Comparison of ENCODE assay signal across 8 cellular contexts in the genomic region with DNA sequence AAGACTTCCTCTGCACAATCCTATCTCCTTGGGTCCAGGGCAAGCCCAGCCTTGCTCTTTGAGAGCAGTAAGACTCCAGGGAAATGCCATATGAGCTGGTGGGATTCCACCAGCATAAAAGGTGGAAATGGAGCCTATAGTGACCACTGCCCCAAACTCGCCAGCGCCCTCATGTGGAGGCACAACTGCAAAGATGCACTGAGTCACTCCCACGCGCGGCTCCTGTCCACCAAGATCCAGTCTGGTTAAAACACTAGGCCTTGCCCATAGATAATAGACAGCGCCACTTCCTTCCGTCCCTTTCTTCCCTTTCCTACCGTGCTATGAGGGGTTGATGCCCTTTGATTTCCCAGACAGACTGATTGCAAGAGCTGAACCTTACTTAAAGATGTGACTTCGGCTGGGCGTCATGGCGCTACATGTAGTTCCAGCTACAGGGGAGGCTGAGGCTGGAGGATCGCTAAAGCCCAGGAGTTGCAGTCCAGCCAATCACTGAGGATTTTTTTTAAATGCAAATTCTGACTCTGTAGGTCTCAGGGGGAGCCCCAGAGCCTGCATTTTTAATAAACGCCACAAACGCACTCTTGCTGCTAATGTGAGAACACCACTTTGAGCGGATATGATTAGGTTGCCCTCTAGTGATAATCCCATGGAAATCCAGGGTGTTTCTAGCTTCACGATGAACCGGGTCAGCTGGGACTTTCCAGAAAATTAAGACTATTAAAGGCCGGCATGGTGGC.
DNase-seq lines count a peak whose midpoint lies in the region; ATAC-seq and TF ChIP-seq lines count a peak whose summit lies in the region.

No MANE protein-coding gene starts in this region.

- no peaks in the 10 kb centered on the region for H3K27me3 ChIP-seq in Caco-2 (replicated peaks; ENCODE audit: control insufficient read depth, insufficient read depth, low read length)
- H3K27me3 ChIP-seq in HCT116 (ENCODE audit: insufficient read depth, low read length), result no peaks in the 10 kb centered on the region
- no peaks in the 10 kb centered on the region for H3K27me3 ChIP-seq in SJSA1 (replicated peaks)
- H3K27me3 ChIP-seq in smooth muscle cell (ENCODE audit: low read depth), result no peaks in the 10 kb centered on the region

- peaks cover 11% of the 10 kb centered on the region for H3K36me3 Mint-ChIP-seq in Caco-2 (ENCODE audit: insufficient read depth, unreplicated experiment)
- no peaks in the 10 kb centered on the region for H3K36me3 Mint-ChIP-seq in activated T-helper 1 cell treated with anti-CD3 and anti-CD28 coated beads, Interleukin-12 subunit alpha, Interleukin-12 subunit beta, Interleukin-2, Interleukin-4 antibody, amounts not matched to agents 30 ng/mL and 10 ng/mL and 1 ng/mL, durations not matched to agents 14 hours and 24 hours and 36 hours (ENCODE audit: low read depth)

- no peaks in the 10 kb centered on the region for H3K9me3 Mint-ChIP-seq in Caco-2 (ENCODE audit: unreplicated experiment)
- no peaks in the 10 kb centered on the region for H3K9me3 Mint-ChIP-seq in activated T-helper 1 cell treated with anti-CD3 and anti-CD28 coated beads, Interleukin-12 subunit alpha, Interleukin-12 subunit beta, Interleukin-2, Interleukin-4 antibody, amounts not matched to agents 30 ng/mL and 10 ng/mL and 1 ng/mL, durations not matched to agents 14 hours and 24 hours and 36 hours

- TF ChIP-seq POLR2A in HCT116 (IDR thresholded peaks at IDR 0.05; ENCODE audit: borderline replicate concordance, extremely low read depth, insufficient read depth, insufficient read length), result no peak

- H2AFZ ChIP-seq in HCT116 (ENCODE audit: low read depth, low read length, poor library complexity, severe bottlenecking) (peak overlapping the region; percentile 99), smooth muscle cell (ENCODE audit: low read depth) (no peak overlapping the region)

- ATAC-seq in HCT116 (peak; percentile 91), GM21447 (IDR thresholded peaks at IDR 0.05; ENCODE audit: unreplicated experiment) (no peak), GM18861 (IDR thresholded peaks at IDR 0.05; ENCODE audit: unreplicated experiment) (no peak)

- H3F3A ChIP-seq in smooth muscle cell (ENCODE audit: low read depth), result no peaks in the 10 kb centered on the region

- POLR2A ChIA-PET in Caco-2 (lab: Charles Lee), result no interaction called here
- POLR2A ChIA-PET in HCT116 (lab: Charles Lee), result no interaction called here

- TF ChIP-seq CTCF in Caco-2 (IDR thresholded peaks at IDR 0.05; ENCODE audit: insufficient read depth in 1 of 2, low read depth in 1 of 2, low read length in 1 of 2, severe bottlenecking in 1 of 2, unreplicated experiment in 1 of 2), result peak; percentile 50 to 60
- peak; percentile 56 to 90 (median 61) for TF ChIP-seq CTCF in HCT116 (IDR thresholded peaks at IDR 0.05 in 2 of 3, conservative IDR thresholded peaks at IDR 0.05 in 1 of 3; ENCODE audit: borderline replicate concordance in 1 of 3, insufficient read depth in 1 of 3, low read depth in 2 of 3, low read length in 2 of 3)
- TF ChIP-seq CTCF in smooth muscle cell (IDR thresholded peaks at IDR 0.05; ENCODE audit: borderline replicate concordance, insufficient read depth, poor library complexity, severe bottlenecking), result peak; percentile 17

- no peak overlapping the region for H3K27ac Mint-ChIP-seq in Caco-2 (ENCODE audit: unreplicated experiment)
- H3K27ac Mint-ChIP-seq in activated T-helper 1 cell treated with anti-CD3 and anti-CD28 coated beads, Interleukin-12 subunit alpha, Interleukin-12 subunit beta, Interleukin-2, Interleukin-4 antibody, amounts not matched to agents 30 ng/mL and 10 ng/mL and 1 ng/mL, durations not matched to agents 14 hours and 24 hours and 36 hours, result no peak overlapping the region

- intact Hi-C loops in Caco-2 (cut with micrococcal nuclease; ENCODE audit: unreplicated experiment) (loop anchor here (1.0 to 5.0 kb wide), 3 partner anchors 136 to 247 kb away; no protein-coding TSS in a partner anchor), HCT116 (cut with micrococcal nuclease) (no loop called here)
- intact Hi-C loops in activated T-helper 1 cell treated with anti-CD3 and anti-CD28 coated beads, Interleukin-12 subunit alpha, Interleukin-12 subunit beta, Interleukin-2, Interleukin-4 antibody, amounts not matched to agents 30 ng/mL and 10 ng/mL and 1 ng/mL, durations not matched to agents 14 hours and 24 hours and 36 hours (cut with micrococcal nuclease), result no loop called here

- no peaks in the 10 kb centered on the region for H3K9me2 ChIP-seq in HCT116 (ENCODE audit: insufficient read depth)

- H3K4me1 ChIP-seq in Caco-2, result peaks cover 5% of the 10 kb centered on the region; the same call in 1 of the 2 replicates
- H3K4me1 ChIP-seq in HCT116 (ENCODE audit: control insufficient read depth in 1 of 2, insufficient read depth in 2 of 2, low read length in 2 of 2), result peaks cover 3 to 13% of the 10 kb centered on the region in 2 experiments; a peak in 1 of 4 replicates
- peaks cover 8% of the 10 kb centered on the region for H3K4me1 ChIP-seq in SJSA1 (replicated peaks)
- no peaks in the 10 kb centered on the region for H3K4me1 ChIP-seq in smooth muscle cell (ENCODE audit: low read depth)

- no peak overlapping the region for H3K27ac ChIP-seq in HCT116 (ENCODE audit: low read depth, low read length)
- H3K27ac ChIP-seq in SJSA1, result no peak overlapping the region
- H3K27ac ChIP-seq in smooth muscle cell (ENCODE audit: low read depth), result no peak overlapping the region

- H4K20me1 ChIP-seq in HCT116 (ENCODE audit: insufficient read depth) (no peaks in the 10 kb centered on the region), smooth muscle cell (ENCODE audit: low read depth) (no peaks in the 10 kb centered on the region)

- H3K79me2 ChIP-seq in HCT116 (ENCODE audit: insufficient read depth, low read length), result no peaks in the 10 kb centered on the region
- no peaks in the 10 kb centered on the region for H3K79me2 ChIP-seq in smooth muscle cell (ENCODE audit: low read depth)

- 75% methylated on average over 18 of the region's 18 CpGs for WGBS in smooth muscle cell (ENCODE audit: low lambda C conversion rate)

- BruUV-seq in Caco-2 (replicated peaks; lab: Mats Ljungman, UMichigan) (no TSS peak), HCT116 (replicated peaks; lab: Mats Ljungman, UMichigan) (no TSS peak)

- 0 out of 2 replicates have a peak overlapping the region, but pooled peaks have one; percentile 10 for H3K4me2 ChIP-seq in HCT116 (ENCODE audit: low read length)
- H3K4me2 ChIP-seq in smooth muscle cell, result no peak overlapping the region

- peaks cover 11% of the 10 kb centered on the region for H3K4me1 Mint-ChIP-seq in Caco-2 (ENCODE audit: low read depth, unreplicated experiment)
- peaks cover 5% of the 10 kb centered on the region for H3K4me1 Mint-ChIP-seq in activated T-helper 1 cell treated with anti-CD3 and anti-CD28 coated beads, Interleukin-12 subunit alpha, Interleukin-12 subunit beta, Interleukin-2, Interleukin-4 antibody, amounts not matched to agents 30 ng/mL and 10 ng/mL and 1 ng/mL, durations not matched to agents 14 hours and 24 hours and 36 hours (ENCODE audit: low read depth)

- no peaks in the 10 kb centered on the region for H3K27me3 Mint-ChIP-seq in Caco-2 (ENCODE audit: insufficient read depth, unreplicated experiment)
- peaks cover 9% of the 10 kb centered on the region for H3K27me3 Mint-ChIP-seq in activated T-helper 1 cell treated with anti-CD3 and anti-CD28 coated beads, Interleukin-12 subunit alpha, Interleukin-12 subunit beta, Interleukin-2, Interleukin-4 antibody, amounts not matched to agents 30 ng/mL and 10 ng/mL and 1 ng/mL, durations not matched to agents 14 hours and 24 hours and 36 hours (ENCODE audit: insufficient read depth)

- H3K9me3 ChIP-seq in Caco-2, result no peaks in the 10 kb centered on the region
- no peaks in the 10 kb centered on the region for H3K9me3 ChIP-seq in HCT116 (ENCODE audit: control insufficient read depth in 1 of 2, insufficient read depth in 1 of 2, low read depth in 1 of 2, low read length in 2 of 2)
- H3K9me3 ChIP-seq in SJSA1 (replicated peaks), result peaks cover 3% of the 10 kb centered on the region; the same call in 1 of the 2 replicates
- H3K9me3 ChIP-seq in smooth muscle cell (replicated peaks; ENCODE audit: low read depth), result no peaks in the 10 kb centered on the region

- no peak overlapping the region for H3K4me3 Mint-ChIP-seq in Caco-2 (ENCODE audit: unreplicated experiment)
- H3K4me3 Mint-ChIP-seq in activated T-helper 1 cell treated with anti-CD3 and anti-CD28 coated beads, Interleukin-12 subunit alpha, Interleukin-12 subunit beta, Interleukin-2, Interleukin-4 antibody, amounts not matched to agents 30 ng/mL and 10 ng/mL and 1 ng/mL, durations not matched to agents 14 hours and 24 hours and 36 hours, result no peak overlapping the region

- CTCF ChIA-PET in Caco-2 (lab: Charles Lee) (interaction anchor here (0.6 to 1.4 kb wide), 13 partner anchors 10 to 408 kb away, joined by 3 to 11 read pairs (median 4); no protein-coding TSS in a partner anchor), HCT116 (lab: Charles Lee) (interaction anchor here (0.6 to 2.6 kb wide), 20 partner anchors 9 to 1458 kb away, joined by 3 to 15 read pairs (median 4); no protein-coding TSS in a partner anchor)

- H3K36me3 ChIP-seq in Caco-2 (ENCODE audit: control insufficient read depth, insufficient read depth, low read length) (no peaks in the 10 kb centered on the region), HCT116 (ENCODE audit: control insufficient read depth in 1 of 2, insufficient read depth in 2 of 2, low read length in 2 of 2) (no peaks in the 10 kb centered on the region), SJSA1 (no peaks in the 10 kb centered on the region), smooth muscle cell (ENCODE audit: low read depth) (no peaks in the 10 kb centered on the region)

- DNase-seq in Caco-2 (peak; percentile 59 to 66), HCT116 (ENCODE audit: low read depth, low spot score) (peak; percentile 74), SJSA1 (ENCODE audit: low read depth in 1 of 2, low spot score in 2 of 2) (peak; percentile 25 to 46), foreskin melanocyte (peak; percentile 37), smooth muscle cell (lab: John Stamatoyannopoulos, UW; ENCODE audit: unreplicated experiment) (no peak)
- DNase-seq in activated T-helper 1 cell treated with anti-CD3 and anti-CD28 coated beads, Interleukin-12 subunit alpha, Interleukin-12 subunit beta, Interleukin-2, Interleukin-4 antibody, amounts not matched to agents 30 ng/mL and 10 ng/mL and 1 ng/mL, durations not matched to agents 14 hours and 24 hours and 36 hours (ENCODE audit: low spot score), result no peak

- RAD21 ChIA-PET in HCT116 (lab: Charles Lee; ENCODE audit: low non-redundant PET in 1 of 2, low total read pairs in 2 of 2, uncharacterized antibody in 2 of 2, unreplicated experiment in 2 of 2), result interaction anchor here in 1 of 2 experiments (0.6 to 1.3 kb wide), 2 partner anchors 135 to 274 kb away, joined by 3 to 4 read pairs; no protein-coding TSS in a partner anchor

- TF ChIP-seq RAD21 in HCT116 (IDR thresholded peaks at IDR 0.05; ENCODE audit: low read depth), result peak; percentile 78

- no peak overlapping the region for H3K9ac ChIP-seq in HCT116 (ENCODE audit: low read length)
- no peak overlapping the region for H3K9ac ChIP-seq in smooth muscle cell (ENCODE audit: low read depth)

- H3K4me3 ChIP-seq in Caco-2 (ENCODE audit: low read depth, low read length) (no peak overlapping the region), HCT116 (replicated peaks in 1 of 2; ENCODE audit: low read depth in 1 of 2, low read length in 2 of 2) (no peak overlapping the region), SJSA1 (no peak overlapping the region), smooth muscle cell (no peak overlapping the region)

Comparison
In these comparisons a context has a peak if more than half of its experiments do, and no peak if none do; other contexts are left out.
1. DNase-seq: peak in Caco-2 (2 of 2), HCT116 (single experiment), SJSA1 (2 of 2) and foreskin melanocyte (single experiment); none in smooth muscle cell (single experiment) and activated T-helper 1 cell treated with anti-CD3 and anti-CD28 coated beads, Interleukin-12 subunit alpha, Interleukin-12 subunit beta, Interleukin-2, Interleukin-4 antibody, amounts not matched to agents 30 ng/mL and 10 ng/mL and 1 ng/mL, durations not matched to agents 14 hours and 24 hours and 36 hours (single experiment).
2. Peak in every context shown above with its lines, with median percentiles within 50 percentile points of each other: CTCF ChIP-seq.